ENCODE assay signal across 1 cellular context in genomic region chr22:19886605-19887250, GRCh38.
TF ChIP-seq lines count a peak whose summit lies in the region.

No MANE protein-coding gene starts in this region.

TF ChIP-seq in SK-N-SH, 30 proteins besides CTCF, POLR2A, EP300 and RAD21 (continued from another document):
- TF ChIP-seq REST (IDR thresholded peaks at IDR 0.05; ENCODE audit: low read depth, low read length), result no peak
- TF ChIP-seq TAF1 (IDR thresholded peaks at IDR 0.05; ENCODE audit: borderline replicate concordance, low read depth, low read length), result no peak
- no peak for TF ChIP-seq MXI1 (IDR thresholded peaks at IDR 0.05; ENCODE audit: low read depth, low read length)
- no peak for TF ChIP-seq NRF1 (IDR thresholded peaks at IDR 0.05; ENCODE audit: low read depth, low read length)
- no peak for TF ChIP-seq USF1 (IDR thresholded peaks at IDR 0.05; ENCODE audit: borderline replicate concordance, low read depth)
- no peak for TF ChIP-seq RCOR1 (IDR thresholded peaks at IDR 0.05; ENCODE audit: low read length)
- TF ChIP-seq GATA2 (CRISPR knock-in tag; IDR thresholded peaks at IDR 0.05), result no peak
- no peak for TF ChIP-seq CHD2 (IDR thresholded peaks at IDR 0.05; ENCODE audit: low read length, partially characterized antibody)
- no peak for TF ChIP-seq FOSL2 (IDR thresholded peaks at IDR 0.05; ENCODE audit: borderline replicate concordance, low read depth)
